ENCODE assay signal across 18 cellular contexts in genomic region chr7:139094030-139094429, GRCh38. TPM values are rescaled to one million over a fixed set of nuclear protein-coding genes. Genes with fewer than 3 reads are reported as not detected.
DNase-seq lines count a peak whose midpoint lies in the region; TF ChIP-seq lines count a peak whose summit lies in the region.
"Had no signal": no experiment of that assay in that cellular context is flagged by ENCODE, and none has a peak within 500 bp of the region (broad histone marks: within the 10 kb centered on the region; RNA-seq: fewer than 3 reads in every experiment).

No MANE protein-coding gene starts in this region.

- peaks cover 2% of the 10 kb centered on the region for H3K9me3 Mint-ChIP-seq in activated T-cell treated with anti-CD3 and anti-CD28 coated beads, Interleukin-2, amount 50 U/mL, for 24 hours
- H3K9me3 Mint-ChIP-seq in activated T-helper 1 cell treated with anti-CD3 and anti-CD28 coated beads, Interleukin-12 subunit alpha, Interleukin-12 subunit beta, Interleukin-2, Interleukin-4 antibody, amounts not matched to agents 30 ng/mL and 10 ng/mL and 1 ng/mL, durations not matched to agents 14 hours and 24 hours and 36 hours = no peaks in the 10 kb centered on the region
- H3K9me3 Mint-ChIP-seq: brain, HFFc6, mesothelial cell of epicardium had no signal

- H3K4me1 Mint-ChIP-seq in activated T-cell treated with anti-CD3 and anti-CD28 coated beads, Interleukin-2, amount 50 U/mL, for 24 hours (ENCODE audit: low read depth) = peaks cover 87% of the 10 kb centered on the region
- H3K4me1 Mint-ChIP-seq in activated T-helper 1 cell treated with anti-CD3 and anti-CD28 coated beads, Interleukin-12 subunit alpha, Interleukin-12 subunit beta, Interleukin-2, Interleukin-4 antibody, amounts not matched to agents 30 ng/mL and 10 ng/mL and 1 ng/mL, durations not matched to agents 14 hours and 24 hours and 36 hours (ENCODE audit: low read depth) = peaks cover 82% of the 10 kb centered on the region

- H2AFZ ChIP-seq in mesenchymal stem cell (ENCODE audit: low read depth, low read length) = no peak overlapping the region

- no peak overlapping the region for H3K18ac ChIP-seq in mesenchymal stem cell (ENCODE audit: low read depth in 1 of 2, low read length in 2 of 2)

- H3K4me2 ChIP-seq in mesenchymal stem cell (ENCODE audit: low read length, poor library complexity, severe bottlenecking) = no peak overlapping the region
- H3K4me2 ChIP-seq: SK-N-SH had no signal

- no peak overlapping the region for H2BK12ac ChIP-seq in mesenchymal stem cell (ENCODE audit: low read length in 2 of 2)

- peak overlapping the region; percentile 53 for H2AK5ac ChIP-seq in mesenchymal stem cell (ENCODE audit: low read length, severe bottlenecking)

- H3K36me3 ChIP-seq in mesenchymal stem cell (ENCODE audit: control insufficient read depth in 1 of 2, insufficient read depth in 2 of 2, low read depth in 1 of 2, low read length in 2 of 2) = peaks cover 6 to 13% of the 10 kb centered on the region in 2 experiments
- H3K36me3 ChIP-seq in transverse colon = peaks cover 0 to 4% (median under 1%) of the 10 kb centered on the region in 4 donors
- H3K36me3 ChIP-seq in adrenal gland (replicated peaks in 1 of 2) = peaks cover 0 to 11% of the 10 kb centered on the region in 2 donors
- H3K36me3 ChIP-seq: right atrium auricular region had no signal

- no peak for TF ChIP-seq CTCF in transverse colon (IDR thresholded peaks at IDR 0.05)
- TF ChIP-seq CTCF in adrenal gland (IDR thresholded peaks at IDR 0.05) = no peak

- no peak overlapping the region for H2BK15ac ChIP-seq in mesenchymal stem cell (ENCODE audit: low read depth, poor library complexity, severe bottlenecking)

- peaks cover 90% of the 10 kb centered on the region for H3K36me3 Mint-ChIP-seq in activated T-cell treated with anti-CD3 and anti-CD28 coated beads, Interleukin-2, amount 50 U/mL, for 24 hours (ENCODE audit: low read depth)
- peaks cover 49% of the 10 kb centered on the region for H3K36me3 Mint-ChIP-seq in activated T-helper 1 cell treated with anti-CD3 and anti-CD28 coated beads, Interleukin-12 subunit alpha, Interleukin-12 subunit beta, Interleukin-2, Interleukin-4 antibody, amounts not matched to agents 30 ng/mL and 10 ng/mL and 1 ng/mL, durations not matched to agents 14 hours and 24 hours and 36 hours (ENCODE audit: low read depth)

- no peak overlapping the region for H2BK5ac ChIP-seq in mesenchymal stem cell (ENCODE audit: low read depth, low read length, poor library complexity, severe bottlenecking)

- H3K27ac Mint-ChIP-seq in activated T-cell treated with anti-CD3 and anti-CD28 coated beads, Interleukin-2, amount 50 U/mL, for 24 hours = peak overlapping the region; percentile 95
- H3K27ac Mint-ChIP-seq in activated T-helper 1 cell treated with anti-CD3 and anti-CD28 coated beads, Interleukin-12 subunit alpha, Interleukin-12 subunit beta, Interleukin-2, Interleukin-4 antibody, amounts not matched to agents 30 ng/mL and 10 ng/mL and 1 ng/mL, durations not matched to agents 14 hours and 24 hours and 36 hours = peak overlapping the region; percentile 97
- H3K27ac Mint-ChIP-seq: HFFc6 had no signal

- no peak for DNase-seq in activated T-cell treated with anti-CD3 and anti-CD28 coated beads, Interleukin-2, amount 50 U/mL, for 24 hours
- no peak for DNase-seq in activated T-cell treated with anti-CD3 and anti-CD28 coated beads, Interleukin-2, amount 50 U/mL, for 1 hour
- DNase-seq in activated T-helper 1 cell treated with anti-CD3 and anti-CD28 coated beads, Interleukin-12 subunit alpha, Interleukin-12 subunit beta, Interleukin-2, Interleukin-4 antibody, amounts not matched to agents 30 ng/mL and 10 ng/mL and 1 ng/mL, durations not matched to agents 14 hours and 24 hours and 36 hours (ENCODE audit: low spot score) = no peak
- no peak for DNase-seq in mesenchymal stem cell
- DNase-seq in transverse colon = no peak
- no peak for DNase-seq in dedifferentiated amniotic fluid mesenchymal stem cell (ENCODE audit: extremely low spot score)
- DNase-seq in GM19240 (ENCODE audit: insufficient read length, low spot score) = no peak
- no peak for DNase-seq in adrenal gland
- DNase-seq: ACHN, DMS79 treated with DMSO at 0.1 percent for 48 hours, HFFc6, KG1, NCI-H2029, SK-N-SH had no signal

- H3K14ac ChIP-seq in mesenchymal stem cell (ENCODE audit: low read length in 2 of 2) = peak overlapping the region in 1 of 2 experiments; percentile 26

- H2BK120ac ChIP-seq in mesenchymal stem cell (ENCODE audit: low read depth, low read length) = no peak overlapping the region

- H4K91ac ChIP-seq in mesenchymal stem cell (ENCODE audit: low read length) = no peak overlapping the region

- H3K9me3 ChIP-seq in mesenchymal stem cell (ENCODE audit: control insufficient read depth, low read length) (no peaks in the 10 kb centered on the region), transverse colon (no peaks in the 10 kb centered on the region), adrenal gland (replicated peaks in 1 of 3) (no peaks in the 10 kb centered on the region)
- H3K9me3 ChIP-seq: right atrium auricular region, SK-N-SH, thoracic aorta had no signal

- peaks cover 43% of the 10 kb centered on the region for H3K79me1 ChIP-seq in mesenchymal stem cell (replicated peaks; ENCODE audit: low read length, poor library complexity, severe bottlenecking)

- peaks cover 10% of the 10 kb centered on the region for H3K4me1 ChIP-seq in mesenchymal stem cell (ENCODE audit: control insufficient read depth, insufficient read depth, low read depth, low read length)
- peaks cover 0 to 32% (median 2%) of the 10 kb centered on the region in 4 donors for H3K4me1 ChIP-seq in transverse colon
- H3K4me1 ChIP-seq in adrenal gland (replicated peaks in 1 of 2) = peaks cover 31 to 56% of the 10 kb centered on the region in 2 donors

- H3K4me3 ChIP-seq in mesenchymal stem cell (ENCODE audit: insufficient read depth in 1 of 2, low read depth in 1 of 2, low read length in 2 of 2) (no peak overlapping the region), transverse colon (no peak overlapping the region), adrenal gland (no peak overlapping the region)
- H3K4me3 ChIP-seq: right atrium auricular region, thoracic aorta had no signal

- TF ChIP-seq POLR2A in transverse colon (IDR thresholded peaks at IDR 0.05) (no peak), adrenal gland (IDR thresholded peaks at IDR 0.05) (no peak)

- H3K27me3 ChIP-seq in mesenchymal stem cell (ENCODE audit: control insufficient read depth in 1 of 2, insufficient read depth in 1 of 2, low read length in 2 of 2) = no peaks in the 10 kb centered on the region
- no peaks in the 10 kb centered on the region for H3K27me3 ChIP-seq in transverse colon
- no peaks in the 10 kb centered on the region for H3K27me3 ChIP-seq in adrenal gland
- H3K27me3 ChIP-seq: right atrium auricular region had no signal

- peak overlapping the region; percentile 72 for H3K4me3 Mint-ChIP-seq in activated T-cell treated with anti-CD3 and anti-CD28 coated beads, Interleukin-2, amount 50 U/mL, for 24 hours
- H3K4me3 Mint-ChIP-seq in activated T-helper 1 cell treated with anti-CD3 and anti-CD28 coated beads, Interleukin-12 subunit alpha, Interleukin-12 subunit beta, Interleukin-2, Interleukin-4 antibody, amounts not matched to agents 30 ng/mL and 10 ng/mL and 1 ng/mL, durations not matched to agents 14 hours and 24 hours and 36 hours = peak overlapping the region; percentile 80
- H3K4me3 Mint-ChIP-seq: brain, HFFc6, mesothelial cell of epicardium had no signal

- no peak overlapping the region for H3K4ac ChIP-seq in mesenchymal stem cell (ENCODE audit: low read depth in 1 of 2, low read length in 2 of 2)

- H3K27ac ChIP-seq in mesenchymal stem cell (ENCODE audit: low read length, poor library complexity, severe bottlenecking) (no peak overlapping the region), transverse colon (peak overlapping the region; percentile 27 to 65 (median 46)), adrenal gland (no peak overlapping the region)
- H3K27ac ChIP-seq: thoracic aorta had no signal

- no peak overlapping the region for H3K9ac ChIP-seq in mesenchymal stem cell (ENCODE audit: low read length)
- H3K9ac ChIP-seq: SK-N-SH had no signal

- no peaks in the 10 kb centered on the region for H3K27me3 Mint-ChIP-seq in activated T-cell treated with anti-CD3 and anti-CD28 coated beads, Interleukin-2, amount 50 U/mL, for 24 hours
- no peaks in the 10 kb centered on the region for H3K27me3 Mint-ChIP-seq in activated T-helper 1 cell treated with anti-CD3 and anti-CD28 coated beads, Interleukin-12 subunit alpha, Interleukin-12 subunit beta, Interleukin-2, Interleukin-4 antibody, amounts not matched to agents 30 ng/mL and 10 ng/mL and 1 ng/mL, durations not matched to agents 14 hours and 24 hours and 36 hours (ENCODE audit: insufficient read depth)
- H3K27me3 Mint-ChIP-seq: brain had no signal

- H3K23ac ChIP-seq in mesenchymal stem cell (ENCODE audit: low read length in 2 of 2) = no peak overlapping the region

- intact Hi-C loops in activated T-helper 1 cell treated with anti-CD3 and anti-CD28 coated beads, Interleukin-12 subunit alpha, Interleukin-12 subunit beta, Interleukin-2, Interleukin-4 antibody, amounts not matched to agents 30 ng/mL and 10 ng/mL and 1 ng/mL, durations not matched to agents 14 hours and 24 hours and 36 hours (cut with micrococcal nuclease) = no loop called here
- intact Hi-C loops in transverse colon (cut with DNase I; ENCODE audit: low total_unique reads) (no loop called here), adrenal gland (cut with DNase I) (no loop called here)

- H4K8ac ChIP-seq in mesenchymal stem cell (ENCODE audit: low read length) = no peak overlapping the region

- TF ChIP-seq EP300 in transverse colon (IDR thresholded peaks at IDR 0.05; ENCODE audit: low read depth) = no peak

- 90% methylated on average over 1 of the region's 3 CpGs for WGBS in mesenchymal stem cell
- WGBS in transverse colon (ENCODE audit: low coverage in 1 of 2), 2 donors = 65 to 67% methylated on average over 2 to 3 of the region's 3 CpGs
- WGBS in adrenal gland, 4 donors = 84 to 93% (median 87%) methylated on average over 3 of the region's 3 CpGs

- in situ Hi-C loops in transverse colon (cut with MboI; ENCODE audit: low pct_ligation_motif_present in 1 of 4, low pct_unique_long_range_greater_than_20kb in 1 of 4, low sequenced_read_pairs in 3 of 4) = loop anchor here in 1 of 4 donors (25.0 kb wide), 1 partner anchor 207 kb away; no protein-coding TSS in a partner anchor

RNA-seq across cellular contexts. Expression of gene ZC3HAV1, which starts 15.5 kb away (rescaled TPM):
- 89.7 and 90.0 TPM in 2 replicates for total RNA-seq in activated T-helper 1 cell treated with anti-CD3 and anti-CD28 coated beads, Interleukin-12 subunit alpha, Interleukin-12 subunit beta, Interleukin-2, Interleukin-4 antibody, amounts not matched to agents 30 ng/mL and 10 ng/mL and 1 ng/mL, durations not matched to agents 14 hours and 24 hours and 36 hours
- 26.4 TPM for polyA plus RNA-seq in mesenchymal stem cell (2013, experiment 1 of 2)
- 25.0 TPM for polyA plus RNA-seq in mesenchymal stem cell (2013, experiment 2 of 2)
- total RNA-seq in transverse colon (10 to 100 TPM; 11.7 to 40.6 (median 34.5) TPM), adrenal gland (10 to 100 TPM; 28.8 to 50.8 (median 38.6) TPM)
- polyA plus RNA-seq in adrenal gland = 10 to 100 TPM in 1 of 3 donors, 1 to 10 TPM in 2; 7.7 to 33.6 (median 9.9) TPM

RNA-seq across cellular contexts. Expression of gene ZC3HAV1L, which starts 58.2 kb away (rescaled TPM):
- 29.6 and 31.5 TPM in 2 replicates for total RNA-seq in activated T-helper 1 cell treated with anti-CD3 and anti-CD28 coated beads, Interleukin-12 subunit alpha, Interleukin-12 subunit beta, Interleukin-2, Interleukin-4 antibody, amounts not matched to agents 30 ng/mL and 10 ng/mL and 1 ng/mL, durations not matched to agents 14 hours and 24 hours and 36 hours
- polyA plus RNA-seq in mesenchymal stem cell (2013, experiment 1 of 2) = 11.3 TPM
- polyA plus RNA-seq in mesenchymal stem cell (2013, experiment 2 of 2) = 11.3 TPM
- total RNA-seq in transverse colon (10 to 100 TPM in 2 of 4 donors, 1 to 10 TPM in 2; 5.2 to 71.4 (median 14.7) TPM), adrenal gland (10 to 100 TPM in 7 of 8 donors, 1 to 10 TPM in 1; 7.4 to 27.2 (median 17.0) TPM)
- 1 to 10 TPM in 2 of 3 donors, under 1 TPM in 1; 0.30 to 3.4 (median 1.3) TPM for polyA plus RNA-seq in adrenal gland

Comparison
In these comparisons a context has a peak if more than half of its experiments do, and no peak if none do; other contexts are left out.
1. H3K27ac ChIP-seq: peak in transverse colon (4 of 4); none in mesenchymal stem cell (single experiment) and adrenal gland (0 of 5).